In genomic region chr1:30322859-30323257, GRCh38 we compare ENCODE assay signal across 21 cellular contexts.
DNase-seq lines count a peak whose midpoint lies in the region; TF ChIP-seq lines count a peak whose summit lies in the region.
"Had no signal": no experiment of that assay in that cellular context is flagged by ENCODE, and none has a peak within 500 bp of the region (broad histone marks: within the 10 kb centered on the region; RNA-seq: fewer than 3 reads in every experiment).

No MANE protein-coding gene starts in this region.

- 84% methylated on average over 5 of the region's 5 CpGs for WGBS in mammary epithelial cell (ENCODE audit: low coverage, missing lambda C conversion rate)
- WGBS in stomach, 5 donors: 55 to 71% (median 66%) methylated on average over 5 of the region's 5 CpGs

- H3K4me2 ChIP-seq in mammary epithelial cell (ENCODE audit: insufficient read depth, low read depth, low read length): no peak overlapping the region

- no peak for TF ChIP-seq POLR2A in NB4 (IDR thresholded peaks at IDR 0.05; ENCODE audit: extremely low read depth, insufficient read length)
- TF ChIP-seq POLR2A in stomach (IDR thresholded peaks at IDR 0.05): no peak

- H3K9me3 ChIP-seq in mammary epithelial cell (replicated peaks; ENCODE audit: insufficient read depth, low read length) (no peaks in the 10 kb centered on the region), stomach (no peaks in the 10 kb centered on the region)
- H3K9me3 ChIP-seq: Peyer's patch had no signal

- H3K4me1 ChIP-seq in mammary epithelial cell (ENCODE audit: insufficient read depth, low read length) (no peaks in the 10 kb centered on the region), stomach (no peaks in the 10 kb centered on the region)
- H3K4me1 ChIP-seq: Peyer's patch had no signal

- H3K27me3 Mint-ChIP-seq in MCF 10A (ENCODE audit: insufficient read depth, unreplicated experiment): peaks cover 56% of the 10 kb centered on the region
- H3K27me3 Mint-ChIP-seq: CD4-positive, CD25-positive, alpha-beta regulatory T cell had no signal

- H3K27ac ChIP-seq in mammary epithelial cell (ENCODE audit: insufficient read depth, low read depth, low read length) (no peak overlapping the region), stomach (no peak overlapping the region)
- H3K27ac ChIP-seq: brain microvascular endothelial cell, Peyer's patch had no signal

- no peaks in the 10 kb centered on the region for H3K27me3 ChIP-seq in mammary epithelial cell (ENCODE audit: insufficient read depth, low read length)
- H3K27me3 ChIP-seq in stomach: peaks cover 0 to 72% (median 9%) of the 10 kb centered on the region in 3 donors
- H3K27me3 ChIP-seq: brain microvascular endothelial cell, Peyer's patch had no signal

- TF ChIP-seq EP300 in stomach (IDR thresholded peaks at IDR 0.05): no peak

- BruUV-seq in MCF 10A (replicated peaks; lab: Mats Ljungman, UMichigan) (no TSS peak), mammary epithelial cell (replicated peaks; lab: Mats Ljungman, UMichigan) (no TSS peak)

- intact Hi-C loops in MCF 10A (cut with micrococcal nuclease) (no loop called here), mammary epithelial cell (cut with micrococcal nuclease) (no loop called here), stomach (cut with DNase I; ENCODE audit: low total_unique reads) (no loop called here)

- TF ChIP-seq CTCF in MCF 10A (IDR thresholded peaks at IDR 0.05; ENCODE audit: unreplicated experiment) (no peak), mammary epithelial cell (conservative IDR thresholded peaks at IDR 0.05 in 1 of 2, IDR thresholded peaks at IDR 0.05 in 1 of 2; ENCODE audit: extremely low read depth in 1 of 2, insufficient read depth in 1 of 2, low read depth in 1 of 2, low read length in 2 of 2) (peak in 1 of 2 donors; percentile 12), NB4 (IDR thresholded peaks at IDR 0.05; ENCODE audit: low read depth, low read length) (peak; percentile 27), stomach (IDR thresholded peaks at IDR 0.05) (no peak)

- H3K36me3 Mint-ChIP-seq in MCF 10A (ENCODE audit: insufficient read depth, unreplicated experiment): no peaks in the 10 kb centered on the region
- H3K36me3 Mint-ChIP-seq: CD4-positive, CD25-positive, alpha-beta regulatory T cell; naive B cell had no signal

- H4K20me1 ChIP-seq in mammary epithelial cell (ENCODE audit: insufficient read depth, low read length): no peaks in the 10 kb centered on the region

- no peaks in the 10 kb centered on the region for H3K79me2 ChIP-seq in mammary epithelial cell (ENCODE audit: insufficient read depth, low read length)

- H3K9ac ChIP-seq in mammary epithelial cell (ENCODE audit: insufficient read depth, low read length): no peak overlapping the region

- H3K36me3 ChIP-seq in mammary epithelial cell (ENCODE audit: insufficient read depth, low read length) (no peaks in the 10 kb centered on the region), stomach (no peaks in the 10 kb centered on the region)
- H3K36me3 ChIP-seq: brain microvascular endothelial cell, Peyer's patch had no signal

- DNase-seq in MCF 10A (ENCODE audit: unreplicated experiment) (peak; percentile 5), mammary epithelial cell (no peak), NB4 (ENCODE audit: low read depth) (peak; percentile 12), iPS-NIHi11 (ENCODE audit: low spot score) (peak; percentile 61), stomach (peak; percentile 17), NCI-H1092 (lab: John Stamatoyannopoulos, UW) (no peak), AG08395 (ENCODE audit: low spot score) (no peak), NCI-H187 (lab: John Stamatoyannopoulos, UW) (no peak)
- DNase-seq: activated naive CD8-positive, alpha-beta T cell treated with anti-CD3 and anti-CD28 coated beads, Interleukin-2, amount 50 U/mL, for 24 hours; brain microvascular endothelial cell; CD4-positive, CD25-positive, alpha-beta regulatory T cell; cortex of kidney; kidney glomerular epithelial cell; naive B cell; NCI-H1694; NCI-H748 treated with DMSO at 0.1 percent for 48 hours; Peyer's patch; small intestine; stimulated activated CD4-positive, alpha-beta T cell treated with anti-CD3 and anti-CD28 coated beads, Interleukin-2, amount 100 ng/mL, for 48 hours; T-helper 9 cell had no signal

- in situ Hi-C loops in mammary epithelial cell (cut with MboI; ENCODE audit: low sequenced_read_pairs in 2 of 2): no loop called here

- H2AFZ ChIP-seq in mammary epithelial cell (ENCODE audit: low read depth, low read length): no peak overlapping the region

- H3K9me3 Mint-ChIP-seq in MCF 10A (ENCODE audit: unreplicated experiment): no peaks in the 10 kb centered on the region
- H3K9me3 Mint-ChIP-seq: activated naive CD8-positive, alpha-beta T cell treated with anti-CD3 and anti-CD28 coated beads, Interleukin-2, amount 50 U/mL, for 24 hours; activated T-helper 2 cell treated with anti-CD3 and anti-CD28 coated beads, Interferon-gamma antibody, Interleukin-2, Interleukin-4, amounts not matched to agents 10 μg/mL and 5 μg/mL and 100 μg/mL, durations not matched to agents 14 hours and 24 hours and 36 hours; CD4-positive, CD25-positive, alpha-beta regulatory T cell; naive B cell had no signal

- dilution Hi-C loops in mammary epithelial cell (cut with HindIII; ENCODE audit: low sequenced_read_pairs): no loop called here

- H3K4me3 Mint-ChIP-seq in MCF 10A (ENCODE audit: unreplicated experiment): no peak overlapping the region
- H3K4me3 Mint-ChIP-seq: activated naive CD8-positive, alpha-beta T cell treated with anti-CD3 and anti-CD28 coated beads, Interleukin-2, amount 50 U/mL, for 24 hours; CD4-positive, CD25-positive, alpha-beta regulatory T cell; naive B cell had no signal

- CTCF ChIA-PET in MCF 10A (lab: Yijun Ruan, JAX): no interaction called here
- CTCF ChIA-PET in mammary epithelial cell (lab: Charles Lee; ENCODE audit: low non-redundant PET): no interaction called here

- no peak overlapping the region for H3K27ac Mint-ChIP-seq in MCF 10A (ENCODE audit: low read depth, unreplicated experiment)
- H3K27ac Mint-ChIP-seq: activated naive CD8-positive, alpha-beta T cell treated with anti-CD3 and anti-CD28 coated beads, Interleukin-2, amount 50 U/mL, for 24 hours; activated T-helper 2 cell treated with anti-CD3 and anti-CD28 coated beads, Interferon-gamma antibody, Interleukin-2, Interleukin-4, amounts not matched to agents 10 μg/mL and 5 μg/mL and 100 μg/mL, durations not matched to agents 14 hours and 24 hours and 36 hours; CD4-positive, CD25-positive, alpha-beta regulatory T cell had no signal

- H3K4me3 ChIP-seq in mammary epithelial cell (replicated peaks in 1 of 3; ENCODE audit: insufficient read depth in 1 of 3, low read depth in 2 of 3, low read length in 3 of 3) (no peak overlapping the region), NB4 (ENCODE audit: low read depth, low read length) (no peak overlapping the region), stomach (no peak overlapping the region)
- H3K4me3 ChIP-seq: Peyer's patch had no signal

- no peaks in the 10 kb centered on the region for H3K4me1 Mint-ChIP-seq in MCF 10A (ENCODE audit: insufficient read depth, unreplicated experiment)
- H3K4me1 Mint-ChIP-seq: activated naive CD8-positive, alpha-beta T cell treated with anti-CD3 and anti-CD28 coated beads, Interleukin-2, amount 50 U/mL, for 24 hours; CD4-positive, CD25-positive, alpha-beta regulatory T cell; naive B cell had no signal

- POLR2A ChIA-PET in MCF 10A (lab: Yijun Ruan, JAX): no interaction called here

Comparison
In these comparisons a context has a peak if more than half of its experiments do, and no peak if none do; other contexts are left out.
1. DNase-seq: peak in MCF 10A (single experiment), NB4 (single experiment), iPS-NIHi11 (single experiment) and stomach (single experiment); none in mammary epithelial cell (single experiment), NCI-H1092 (single experiment), AG08395 (single experiment) and NCI-H187 (0 of 2).